ENCODE assay signal across 8 cellular contexts in the genomic region with DNA sequence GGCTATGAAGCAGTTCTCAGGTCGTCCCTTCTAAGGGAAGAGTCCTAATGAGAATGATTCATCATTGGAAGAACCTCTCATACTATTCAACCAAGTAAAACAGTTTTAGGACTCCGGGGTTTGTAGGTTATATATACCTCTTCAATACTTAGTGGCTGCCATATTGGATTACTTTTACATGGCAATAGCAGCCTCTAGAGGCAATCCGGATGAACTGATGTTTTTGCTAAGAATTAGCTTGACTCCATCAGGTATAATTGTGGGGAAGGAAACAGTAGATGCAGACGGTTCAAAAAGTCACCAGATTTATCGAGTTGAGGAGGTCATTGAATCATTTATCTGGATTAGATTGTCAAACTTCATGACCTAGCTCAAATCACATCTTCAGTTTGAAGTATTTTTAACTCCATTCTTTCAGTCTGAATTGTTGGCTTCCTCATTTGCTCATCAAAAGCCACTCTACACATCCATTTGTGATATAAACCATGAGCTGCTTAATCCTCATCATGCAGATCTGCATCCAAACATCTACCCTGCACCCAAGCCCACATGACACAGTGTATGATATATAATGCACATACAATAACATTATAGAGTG. TPM values are rescaled to one million over a fixed set of nuclear protein-coding genes. Genes with fewer than 3 reads are reported as not detected.
A peak's percentile ranks its signal among the peaks of the same experiment; 100 is the strongest.
DNase-seq lines count a peak whose midpoint lies in the region; TF ChIP-seq lines count a peak whose summit lies in the region.

No MANE protein-coding gene starts in this region.

- H4K91ac ChIP-seq in neuronal stem cell (ENCODE audit: low read depth, low read length, poor library complexity): no peak overlapping the region

- no peak overlapping the region for H2BK5ac ChIP-seq in neuronal stem cell (ENCODE audit: low read length)

- peak overlapping the region; percentile 6; the same call in 1 of the 2 replicates for H3K4me2 ChIP-seq in KMS-11
- H3K4me2 ChIP-seq in fibroblast of lung (ENCODE audit: extremely low read depth, insufficient read depth, low read length): no peak overlapping the region
- no peak overlapping the region for H3K4me2 ChIP-seq in neuronal stem cell (ENCODE audit: insufficient read depth, low read length, poor library complexity, severe bottlenecking)

- H3K36me3 ChIP-seq in GM06990 (ENCODE audit: control insufficient read depth, insufficient read depth, low read length) (no peaks in the 10 kb centered on the region), H7 (replicated peaks; ENCODE audit: control insufficient read depth, insufficient read depth, low read length) (no peaks in the 10 kb centered on the region), KMS-11 (ENCODE audit: insufficient read depth) (no peaks in the 10 kb centered on the region), fibroblast of lung (ENCODE audit: control insufficient read depth, insufficient read depth, low read length) (no peaks in the 10 kb centered on the region), neuronal stem cell (replicated peaks in 1 of 2; ENCODE audit: control insufficient read depth in 2 of 2, insufficient read depth in 2 of 2, low read length in 2 of 2) (peaks cover 0 to 5% of the 10 kb centered on the region in 2 donors)

- no peak overlapping the region for H3K4ac ChIP-seq in neuronal stem cell (ENCODE audit: low read length)

- H2BK15ac ChIP-seq in neuronal stem cell (ENCODE audit: low read length): no peak overlapping the region

- H3K4me1 ChIP-seq in KMS-11 (ENCODE audit: low read depth, poor library complexity, severe bottlenecking) (peaks cover 10% of the 10 kb centered on the region), fibroblast of lung (ENCODE audit: control insufficient read depth, extremely low read depth, insufficient read depth, low read length) (peaks cover 2% of the 10 kb centered on the region), neuronal stem cell (ENCODE audit: control insufficient read depth in 2 of 2, insufficient read depth in 1 of 2, low read depth in 1 of 2, low read length in 2 of 2) (no peaks in the 10 kb centered on the region)

- no peak overlapping the region for H3K14ac ChIP-seq in neuronal stem cell (ENCODE audit: low read length)

- no peaks in the 10 kb centered on the region for H3K79me1 ChIP-seq in neuronal stem cell (ENCODE audit: low read depth, low read length)

- H3K79me2 ChIP-seq in KMS-11 (ENCODE audit: insufficient read depth, low read depth) (no peaks in the 10 kb centered on the region), fibroblast of lung (ENCODE audit: control insufficient read depth, insufficient read depth, low read length) (no peaks in the 10 kb centered on the region)

- H4K8ac ChIP-seq in neuronal stem cell (ENCODE audit: low read depth, low read length): no peak overlapping the region

- H3K9ac ChIP-seq in KMS-11 (no peak overlapping the region), fibroblast of lung (ENCODE audit: insufficient read depth, low read length) (no peak overlapping the region), neuronal stem cell (ENCODE audit: low read depth, low read length, poor library complexity) (no peak overlapping the region)

- no peak overlapping the region for H3K23ac ChIP-seq in neuronal stem cell (ENCODE audit: low read depth, low read length, poor library complexity)

- no peak overlapping the region for H2AK5ac ChIP-seq in neuronal stem cell (ENCODE audit: low read depth, low read length)

- DNase-seq in A172 (ENCODE audit: low spot score) (peak; percentile 72), GM06990 (ENCODE audit: extremely low read depth, insufficient read length) (peak; percentile 6), H7 (peak; percentile 47), SK-N-DZ (ENCODE audit: low spot score) (peak; percentile 57), fibroblast of lung (ENCODE audit: low read depth in 2 of 2) (peak; percentile 55 to 80), neuronal stem cell (ENCODE audit: low spot score) (peak; percentile 18), amniotic stem cell (lab: John Stamatoyannopoulos, UW) (no peak)

- H2BK12ac ChIP-seq in neuronal stem cell (ENCODE audit: low read length): no peak overlapping the region

- H3K27me3 ChIP-seq in GM06990 (replicated peaks; ENCODE audit: control insufficient read depth, insufficient read depth, low read length): no peaks in the 10 kb centered on the region
- H3K27me3 ChIP-seq in H7 (ENCODE audit: control insufficient read depth, insufficient read depth, low read length): no peaks in the 10 kb centered on the region; the same call in 1 of the 2 replicates
- H3K27me3 ChIP-seq in KMS-11 (ENCODE audit: insufficient read depth, low read depth): no peaks in the 10 kb centered on the region
- H3K27me3 ChIP-seq in fibroblast of lung (ENCODE audit: control insufficient read depth, insufficient read depth, low read length): no peaks in the 10 kb centered on the region
- H3K27me3 ChIP-seq in neuronal stem cell (ENCODE audit: control insufficient read depth in 3 of 3, insufficient read depth in 3 of 3, low read depth in 1 of 3, low read length in 3 of 3): no peaks in the 10 kb centered on the region

- no peaks in the 10 kb centered on the region for H3K9me3 ChIP-seq in fibroblast of lung (ENCODE audit: control insufficient read depth, insufficient read depth, low read depth, low read length)
- H3K9me3 ChIP-seq in neuronal stem cell (replicated peaks in 1 of 2; ENCODE audit: control insufficient read depth in 2 of 2, insufficient read depth in 1 of 2, low read depth in 1 of 2, low read length in 2 of 2): no peaks in the 10 kb centered on the region

- peak; percentile 90 for TF ChIP-seq CTCF in GM06990 (IDR thresholded peaks at IDR 0.05; ENCODE audit: insufficient read depth, low read length, poor library complexity, severe bottlenecking)
- TF ChIP-seq CTCF in KMS-11 (conservative IDR thresholded peaks at IDR 0.05; ENCODE audit: low read depth, low read length): peak; percentile 85
- TF ChIP-seq CTCF in fibroblast of lung (conservative IDR thresholded peaks at IDR 0.05 in 1 of 2, IDR thresholded peaks at IDR 0.05 in 1 of 2; ENCODE audit: low read depth in 1 of 2, low read length in 2 of 2): peak; percentile 84 to 94

- no peak overlapping the region for H2BK120ac ChIP-seq in neuronal stem cell (ENCODE audit: low read depth, low read length)

- H3K4me3 ChIP-seq in GM06990 (replicated peaks; ENCODE audit: low read depth, low read length) (no peak overlapping the region), H7 (ENCODE audit: insufficient read depth, low read depth, low read length) (no peak overlapping the region), KMS-11 (IDR thresholded peaks at IDR 0.05; ENCODE audit: insufficient read depth, low read depth, low read length) (no peak overlapping the region), fibroblast of lung (replicated peaks in 1 of 4; ENCODE audit: control extremely low read depth in 1 of 4, insufficient read depth in 1 of 4, low read depth in 3 of 4, low read length in 4 of 4) (no peak overlapping the region), neuronal stem cell (ENCODE audit: low read length in 2 of 2) (no peak overlapping the region)

- H3K27ac ChIP-seq in KMS-11 (no peak overlapping the region), fibroblast of lung (ENCODE audit: insufficient read depth, low read length) (no peak overlapping the region), neuronal stem cell (replicated peaks; ENCODE audit: low read length) (no peak overlapping the region)

- WGBS in neuronal stem cell (ENCODE audit: extremely low coverage in 2 of 2, insufficient read length in 2 of 2, insufficient replicate concordance in 1 of 2), 2 donors: no CpG with 5 or more reads among the region's 5 CpGs

- H4K20me1 ChIP-seq in KMS-11 (ENCODE audit: insufficient read depth) (no peaks in the 10 kb centered on the region), fibroblast of lung (ENCODE audit: control insufficient read depth, extremely low read depth, insufficient read depth, low read length) (no peaks in the 10 kb centered on the region)

- H2AFZ ChIP-seq in KMS-11 (ENCODE audit: low read depth): peak overlapping the region; percentile 58
- H2AFZ ChIP-seq in fibroblast of lung (ENCODE audit: low read length): no peak overlapping the region
- peak overlapping the region; percentile 52 for H2AFZ ChIP-seq in neuronal stem cell (ENCODE audit: low read length)

- no peak overlapping the region for H3K18ac ChIP-seq in neuronal stem cell (ENCODE audit: low read length)

RNA-seq across cellular contexts. Expression of gene GUCY1B1, which starts 28.4 kb away (rescaled TPM):
- total RNA-seq in A172 (2014; rRNA removed; shearing (Covaris generic)): 3.0 and 6.1 TPM in 2 replicates
- total RNA-seq in H7 (2014; rRNA removed; shearing (Covaris generic)): 3.3 and 5.1 TPM in 2 replicates
- 10.3 and 11.6 TPM in 2 replicates for polyA plus RNA-seq in SK-N-DZ (2014; cell fraction: cytosol; rRNA removed)
- 5.9 TPM in 2 replicates for polyA plus RNA-seq in SK-N-DZ (2014; cell fraction: nucleus; rRNA removed)
- total RNA-seq in fibroblast of lung: 37.8 and 39.3 TPM in 2 replicates
- 11.2 and 38.1 TPM in 2 replicates for polyA plus RNA-seq in fibroblast of lung
- 6.8 and 20.7 TPM in 2 replicates for polyA plus RNA-seq in fibroblast of lung (2012)
- 2.3 and 9.9 TPM in 2 replicates for polyA minus RNA-seq in fibroblast of lung (ENCODE audit: low replicate concordance)
- polyA plus RNA-seq in neuronal stem cell (2013, experiment 1 of 2): 14.6 TPM
- polyA plus RNA-seq in neuronal stem cell (2013, experiment 2 of 2): 14.3 TPM
